24 cellular contexts compared by ENCODE assay signal in the genomic region with DNA sequence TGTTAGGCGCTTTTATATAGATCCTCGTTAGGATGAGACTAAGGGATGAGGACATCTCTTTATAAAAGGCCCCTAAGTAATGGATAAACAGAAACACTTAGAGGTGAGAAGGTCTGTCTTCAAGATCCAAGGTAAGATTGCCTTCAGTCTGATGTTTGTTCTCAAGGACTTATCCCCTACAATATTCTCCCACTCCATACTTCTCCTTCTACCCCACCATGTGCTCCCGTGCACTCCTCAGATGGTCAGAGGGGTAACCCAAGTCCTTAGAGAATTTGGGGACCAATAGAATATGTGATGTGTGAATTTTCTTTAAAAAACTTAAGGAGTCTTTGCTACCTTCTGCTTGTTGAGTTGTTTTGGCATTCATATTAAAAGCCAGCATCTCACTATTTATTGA. TPM values are rescaled to one million over a fixed set of nuclear protein-coding genes. Genes with fewer than 3 reads are reported as not detected.
DNase-seq lines count a peak whose midpoint lies in the region; ATAC-seq and TF ChIP-seq lines count a peak whose summit lies in the region.
"Had no signal": no experiment of that assay in that cellular context is flagged by ENCODE, and none has a peak within 500 bp of the region (broad histone marks: within the 10 kb centered on the region; RNA-seq: fewer than 3 reads in every experiment).

No MANE protein-coding gene starts in this region.

- no peaks in the 10 kb centered on the region for H3K27me3 Mint-ChIP-seq in activated naive CD8-positive, alpha-beta T cell treated with anti-CD3 and anti-CD28 coated beads, Interleukin-2, amount 50 U/mL, for 24 hours
- no peaks in the 10 kb centered on the region for H3K27me3 Mint-ChIP-seq in activated naive CD8-positive, alpha-beta T cell treated with anti-CD3 and anti-CD28 coated beads for 36 hours
- no peaks in the 10 kb centered on the region for H3K27me3 Mint-ChIP-seq in central memory CD8-positive, alpha-beta T cell
- H3K27me3 Mint-ChIP-seq: naive thymus-derived CD4-positive, alpha-beta T cell; type B pancreatic cell had no signal

- H3K27me3 ChIP-seq in OCI-LY3 (ENCODE audit: low read depth, low read length) (no peaks in the 10 kb centered on the region), skeletal muscle tissue (ENCODE audit: control insufficient read depth in 3 of 3, insufficient read depth in 3 of 3, low read length in 3 of 3) (no peaks in the 10 kb centered on the region)
- H3K27me3 ChIP-seq: body of pancreas, spleen had no signal

- H3K4me1 ChIP-seq in OCI-LY3 (ENCODE audit: low read length) (peaks cover 20% of the 10 kb centered on the region), skeletal muscle tissue (ENCODE audit: control insufficient read depth in 3 of 3, insufficient read depth in 3 of 3, low read length in 3 of 3) (peaks cover 35 to 37% (median 37%) of the 10 kb centered on the region in 3 donors)

- peak overlapping the region; percentile 31; the same call in 1 of the 2 replicates for H3K4me2 ChIP-seq in OCI-LY3 (ENCODE audit: low read length)

- H3K4me1 Mint-ChIP-seq in activated naive CD8-positive, alpha-beta T cell treated with anti-CD3 and anti-CD28 coated beads, Interleukin-2, amount 50 U/mL, for 24 hours, result peaks cover 29% of the 10 kb centered on the region
- H3K4me1 Mint-ChIP-seq in activated naive CD8-positive, alpha-beta T cell treated with anti-CD3 and anti-CD28 coated beads for 36 hours, result peaks cover 13% of the 10 kb centered on the region
- H3K4me1 Mint-ChIP-seq in central memory CD8-positive, alpha-beta T cell, result peaks cover 29% of the 10 kb centered on the region
- H3K4me1 Mint-ChIP-seq: mesothelial cell of epicardium had no signal

- H3K4me3 Mint-ChIP-seq in activated naive CD8-positive, alpha-beta T cell treated with anti-CD3 and anti-CD28 coated beads, Interleukin-2, amount 50 U/mL, for 24 hours, result no peak overlapping the region
- no peak overlapping the region for H3K4me3 Mint-ChIP-seq in activated naive CD8-positive, alpha-beta T cell treated with anti-CD3 and anti-CD28 coated beads for 36 hours
- no peak overlapping the region for H3K4me3 Mint-ChIP-seq in central memory CD8-positive, alpha-beta T cell
- H3K4me3 Mint-ChIP-seq: mesothelial cell of epicardium; naive thymus-derived CD4-positive, alpha-beta T cell; type B pancreatic cell had no signal

- DNase-seq in activated naive CD8-positive, alpha-beta T cell treated with anti-CD3 and anti-CD28 coated beads, Interleukin-2, amount 50 U/mL, for 24 hours, result no peak
- DNase-seq in activated naive CD8-positive, alpha-beta T cell treated with anti-CD3 and anti-CD28 coated beads for 36 hours, result no peak
- no peak for DNase-seq in central memory CD8-positive, alpha-beta T cell (ENCODE audit: low spot score in 2 of 2)
- DNase-seq in DMS153 treated with DMSO at 0.1 percent for 48 hours (lab: John Stamatoyannopoulos, UW; ENCODE audit: unreplicated experiment) (no peak), left lobe of liver (ENCODE audit: low spot score) (no peak)
- DNase-seq: ACHN; activated effector memory CD4-positive, alpha-beta T cell treated with anti-CD3 and anti-CD28 coated beads, Interleukin-2, amount 50 U/mL, for 16 hours; body of pancreas; Calu3; islet precursor cell; naive thymus-derived CD4-positive, alpha-beta T cell; NCI-H2171; NCI-H510A; spleen; stimulated activated CD4-positive, alpha-beta T cell treated with anti-CD3 and anti-CD28 coated beads, Interleukin-2, amount 100 ng/mL, for 48 hours; substantia nigra; T1000; WERI-Rb-1 had no signal

- ATAC-seq in activated naive CD8-positive, alpha-beta T cell treated with anti-CD3 and anti-CD28 coated beads, Interleukin-2, amount 50 U/mL, for 24 hours, result no peak
- ATAC-seq in central memory CD8-positive, alpha-beta T cell (replicated peaks; ENCODE audit: extremely low read depth, poor library complexity, severe bottlenecking), result no peak
- ATAC-seq in left lobe of liver, result no peak
- ATAC-seq in HG02981 (IDR thresholded peaks at IDR 0.05; ENCODE audit: unreplicated experiment), result no peak
- ATAC-seq: body of pancreas; naive thymus-derived CD4-positive, alpha-beta T cell had no signal

- H3K4me3 ChIP-seq in OCI-LY3 (ENCODE audit: low read length) (no peak overlapping the region), skeletal muscle tissue (ENCODE audit: low read length in 3 of 3) (no peak overlapping the region)
- H3K4me3 ChIP-seq: body of pancreas, spleen had no signal

- no peak overlapping the region for H2AFZ ChIP-seq in OCI-LY3 (ENCODE audit: low read depth, low read length)

- peak overlapping the region; percentile 26 for H3K27ac Mint-ChIP-seq in activated naive CD8-positive, alpha-beta T cell treated with anti-CD3 and anti-CD28 coated beads, Interleukin-2, amount 50 U/mL, for 24 hours
- no peak overlapping the region for H3K27ac Mint-ChIP-seq in activated naive CD8-positive, alpha-beta T cell treated with anti-CD3 and anti-CD28 coated beads for 36 hours
- peak overlapping the region; percentile 72 for H3K27ac Mint-ChIP-seq in central memory CD8-positive, alpha-beta T cell (ENCODE audit: low read depth)
- H3K27ac Mint-ChIP-seq: type B pancreatic cell had no signal

- no peaks in the 10 kb centered on the region for H4K20me1 ChIP-seq in OCI-LY3 (ENCODE audit: insufficient read depth, low read length)

- H3K9me3 ChIP-seq in OCI-LY3 (ENCODE audit: insufficient read depth, low read length) (no peaks in the 10 kb centered on the region), skeletal muscle tissue (ENCODE audit: control insufficient read depth in 3 of 3, low read length in 3 of 3) (no peaks in the 10 kb centered on the region)
- H3K9me3 ChIP-seq: body of pancreas, spleen had no signal

- H3K9ac ChIP-seq in OCI-LY3 (ENCODE audit: low read length), result no peak overlapping the region
- H3K9ac ChIP-seq in skeletal muscle tissue (ENCODE audit: low read depth in 1 of 3, low read length in 3 of 3), result no peak overlapping the region

- no peaks in the 10 kb centered on the region for H3K79me2 ChIP-seq in OCI-LY3 (ENCODE audit: low read length)

- no peak for TF ChIP-seq CTCF in OCI-LY3 (IDR thresholded peaks at IDR 0.05; ENCODE audit: low read depth, low read length)

- H3K9me3 Mint-ChIP-seq in activated naive CD8-positive, alpha-beta T cell treated with anti-CD3 and anti-CD28 coated beads, Interleukin-2, amount 50 U/mL, for 24 hours, result no peaks in the 10 kb centered on the region
- no peaks in the 10 kb centered on the region for H3K9me3 Mint-ChIP-seq in activated naive CD8-positive, alpha-beta T cell treated with anti-CD3 and anti-CD28 coated beads for 36 hours
- H3K9me3 Mint-ChIP-seq in central memory CD8-positive, alpha-beta T cell, result no peaks in the 10 kb centered on the region
- H3K9me3 Mint-ChIP-seq: mesothelial cell of epicardium; naive thymus-derived CD4-positive, alpha-beta T cell; type B pancreatic cell had no signal

- peaks cover 46% of the 10 kb centered on the region for H3K36me3 Mint-ChIP-seq in activated naive CD8-positive, alpha-beta T cell treated with anti-CD3 and anti-CD28 coated beads, Interleukin-2, amount 50 U/mL, for 24 hours (ENCODE audit: low read depth)
- peaks cover 32% of the 10 kb centered on the region for H3K36me3 Mint-ChIP-seq in activated naive CD8-positive, alpha-beta T cell treated with anti-CD3 and anti-CD28 coated beads for 36 hours
- peaks cover 42% of the 10 kb centered on the region for H3K36me3 Mint-ChIP-seq in central memory CD8-positive, alpha-beta T cell (ENCODE audit: insufficient read depth)

- H3K36me3 ChIP-seq in OCI-LY3 (replicated peaks; ENCODE audit: low read depth, low read length), result no peaks in the 10 kb centered on the region
- peaks cover 31 to 35% (median 34%) of the 10 kb centered on the region in 3 donors for H3K36me3 ChIP-seq in skeletal muscle tissue (ENCODE audit: control insufficient read depth in 3 of 3, insufficient read depth in 3 of 3, low read length in 3 of 3)

- no peak overlapping the region for H3K27ac ChIP-seq in OCI-LY3 (ENCODE audit: low read length)
- H3K27ac ChIP-seq in skeletal muscle tissue (ENCODE audit: low read depth, low read length), result peak overlapping the region; percentile 39
- H3K27ac ChIP-seq: body of pancreas, epithelial cell of prostate, WERI-Rb-1 had no signal

RNA-seq across cellular contexts. Expression of gene FOSL2, which starts 23.1 kb away (rescaled TPM):
- 10 to 100 TPM; 32.5 to 39.4 TPM for total RNA-seq in activated naive CD8-positive, alpha-beta T cell treated with anti-CD3 and anti-CD28 coated beads for 36 hours
- total RNA-seq in skeletal muscle tissue (10.4 TPM), left lobe of liver (9.3 TPM)
